In genomic region chr4:176443117-176443516, GRCh38 we compare ENCODE assay signal across 13 cellular contexts.
DNase-seq lines count a peak whose midpoint lies in the region; ATAC-seq and TF ChIP-seq lines count a peak whose summit lies in the region.
"Had no signal": no experiment of that assay in that cellular context is flagged by ENCODE, and none has a peak within 500 bp of the region (broad histone marks: within the 10 kb centered on the region; RNA-seq: fewer than 3 reads in every experiment).

No MANE protein-coding gene starts in this region.

- CTCF ChIA-PET in PC-3 (lab: Charles Lee), result no interaction called here

- no peak for TF ChIP-seq CTCF in PC-3 (conservative IDR thresholded peaks at IDR 0.05; ENCODE audit: low read depth, low read length)

- H3K4me3 Mint-ChIP-seq in naive thymus-derived CD8-positive, alpha-beta T cell, result no peak overlapping the region
- H3K4me3 Mint-ChIP-seq: activated CD8-positive, alpha-beta T cell treated with anti-CD3 and anti-CD28 coated beads for 36 hours; activated naive CD4-positive, alpha-beta T cell treated with anti-CD3 and anti-CD28 coated beads for 36 hours had no signal

- H3F3A ChIP-seq in PC-3 (ENCODE audit: low read length, unreplicated experiment), result peaks cover 8% of the 10 kb centered on the region

- H3K36me3 ChIP-seq in PC-3 (ENCODE audit: low read depth, low read length), result no peaks in the 10 kb centered on the region; the same call in 1 of the 2 replicates

- H3K27me3 ChIP-seq in PC-3 (ENCODE audit: low read length), result no peaks in the 10 kb centered on the region

- peak overlapping the region; percentile 72 for H3K9ac ChIP-seq in PC-3 (ENCODE audit: low read length)

- H3K4me1 Mint-ChIP-seq in naive thymus-derived CD8-positive, alpha-beta T cell, result no peaks in the 10 kb centered on the region

- H3K27ac ChIP-seq in PC-3 (ENCODE audit: low read length), result peak overlapping the region; percentile 98

- DNase-seq in EL, result peak; percentile 93
- peak; percentile 89 for DNase-seq in PC-3
- DNase-seq in dedifferentiated amniotic fluid mesenchymal stem cell (ENCODE audit: extremely low spot score), result peak; percentile 95
- DNase-seq in renal cortical epithelial cell (ENCODE audit: low read depth), result peak; percentile 82
- no peak for DNase-seq in activated CD4-positive, alpha-beta T cell treated with anti-CD3 and anti-CD28 coated beads, Interleukin-2, amount 50 U/mL, for 48 hours
- no peak for DNase-seq in iPS-NIHi7 (ENCODE audit: extremely low spot score)
- no peak for DNase-seq in naive thymus-derived CD8-positive, alpha-beta T cell
- no peak for DNase-seq in left cardiac atrium
- DNase-seq: activated CD8-positive, alpha-beta T cell treated with anti-CD3 and anti-CD28 coated beads for 36 hours; activated naive CD4-positive, alpha-beta T cell treated with anti-CD3 and anti-CD28 coated beads for 36 hours; Kasumi-1; mesendoderm; T-helper 2 cell had no signal

- H3K27me3 Mint-ChIP-seq in naive thymus-derived CD8-positive, alpha-beta T cell, result peaks cover 0 to 1% (median 0%) of the 10 kb centered on the region in 5 donors
- H3K27me3 Mint-ChIP-seq: activated CD8-positive, alpha-beta T cell treated with anti-CD3 and anti-CD28 coated beads for 36 hours had no signal

- intact Hi-C loops in PC-3 (cut with micrococcal nuclease), result loop anchor here (1.0 to 5.0 kb wide), 5 partner anchors 42 to 349 kb away; partner anchors contain the start of gene VEGFC
- intact Hi-C loops in left cardiac atrium (cut with DNase I), result no loop called here

- no peaks in the 10 kb centered on the region for H3K9me2 ChIP-seq in PC-3 (replicated peaks; ENCODE audit: low read length)

- H3K4me3 ChIP-seq in PC-3 (ENCODE audit: low read length), result no peak overlapping the region

- H4K20me1 ChIP-seq in PC-3 (ENCODE audit: low read length), result no peaks in the 10 kb centered on the region

- 0 out of 2 replicates have a peak overlapping the region, but pooled peaks have one; percentile 36 for H2AFZ ChIP-seq in PC-3 (ENCODE audit: low read length)

- peaks cover 3% of the 10 kb centered on the region; the same call in 1 of the 2 replicates for H3K9me3 ChIP-seq in PC-3 (ENCODE audit: low read length)

- ATAC-seq in PC-3 (peak; percentile 98), left cardiac atrium (no peak)
- ATAC-seq in naive thymus-derived CD8-positive, alpha-beta T cell, result no peak
- ATAC-seq: activated CD8-positive, alpha-beta T cell treated with anti-CD3 and anti-CD28 coated beads for 36 hours had no signal

- H3K4me2 ChIP-seq in PC-3 (ENCODE audit: low read length), result peak overlapping the region; percentile 69

- peaks cover 0 to 8% (median 2%) of the 10 kb centered on the region in 9 donors for H3K9me3 Mint-ChIP-seq in naive thymus-derived CD8-positive, alpha-beta T cell
- H3K9me3 Mint-ChIP-seq: activated CD8-positive, alpha-beta T cell treated with anti-CD3 and anti-CD28 coated beads for 36 hours; activated naive CD4-positive, alpha-beta T cell treated with anti-CD3 and anti-CD28 coated beads for 36 hours had no signal

- POLR2A ChIA-PET in PC-3 (lab: Charles Lee; ENCODE audit: unreplicated experiment), result interaction anchor here (0.6 kb wide), 1 partner anchor 106 kb away, joined by 3 read pairs; no protein-coding TSS in a partner anchor
- POLR2A ChIA-PET in naive thymus-derived CD8-positive, alpha-beta T cell (lab: Charles Lee), result no interaction called here

- no peaks in the 10 kb centered on the region for H3K79me2 ChIP-seq in PC-3 (ENCODE audit: low read length)

- no peaks in the 10 kb centered on the region for H3K36me3 Mint-ChIP-seq in naive thymus-derived CD8-positive, alpha-beta T cell

- no peak overlapping the region for H3K27ac Mint-ChIP-seq in naive thymus-derived CD8-positive, alpha-beta T cell
- H3K27ac Mint-ChIP-seq: activated CD8-positive, alpha-beta T cell treated with anti-CD3 and anti-CD28 coated beads for 36 hours; activated naive CD4-positive, alpha-beta T cell treated with anti-CD3 and anti-CD28 coated beads for 36 hours had no signal

- peaks cover 32% of the 10 kb centered on the region for H3K4me1 ChIP-seq in PC-3 (ENCODE audit: insufficient read depth, low read length)

- no TSS peak for BruUV-seq in PC-3 (replicated peaks; lab: Mats Ljungman, UMichigan)

Comparison
In these comparisons a context has a peak if more than half of its experiments do, and no peak if none do; other contexts are left out.
1. DNase-seq: peak in EL (single experiment), PC-3 (single experiment), dedifferentiated amniotic fluid mesenchymal stem cell (single experiment) and renal cortical epithelial cell (single experiment); none in activated CD4-positive, alpha-beta T cell treated with anti-CD3 and anti-CD28 coated beads, Interleukin-2, amount 50 U/mL, for 48 hours (0 of 2), iPS-NIHi7 (single experiment), naive thymus-derived CD8-positive, alpha-beta T cell (0 of 10) and left cardiac atrium (single experiment).